Comparison of ENCODE assay signal across 9 cellular contexts in genomic region chr4:108779958-108780357, GRCh38. TPM values are rescaled to one million over a fixed set of nuclear protein-coding genes. Genes with fewer than 3 reads are reported as not detected.
"Had no signal": no experiment of that assay in that cellular context is flagged by ENCODE, and none has a peak within 500 bp of the region (broad histone marks: within the 10 kb centered on the region; RNA-seq: fewer than 3 reads in every experiment).

No MANE protein-coding gene starts in this region.

- H2AFZ ChIP-seq: GM23338 had no signal

- H3K4me2 ChIP-seq: GM23338 had no signal

- H3K4me1 Mint-ChIP-seq: GM23338, H9 had no signal

- DNase-seq: H9, HCEC 1CT, IMR-90 had no signal

- H3K27ac Mint-ChIP-seq: GM23338 had no signal

- ATAC-seq: GM23338, K562 had no signal

- H3K9me3 Mint-ChIP-seq: GM23338, H9 had no signal

- H3K4me3 ChIP-seq: GM23338, K562 had no signal

- FAIRE-seq: H1, H54, HTR-8/SVneo, K562 had no signal

- H3K4me3 Mint-ChIP-seq: GM23338, H9 had no signal

RNA-seq across cellular contexts. Expression of gene ETNPPL, which starts 17.1 kb away (rescaled TPM):
- total RNA-seq: HT-29, IMR-90 had no signal
- polyA plus RNA-seq: IMR-90 had no signal
